Comparison of ENCODE assay signal across 7 cellular contexts in genomic region chr3:124033360-124034015, GRCh38. TPM values are rescaled to one million over a fixed set of nuclear protein-coding genes. Genes with fewer than 3 reads are reported as not detected.
A peak's percentile ranks its signal among the peaks of the same experiment; 100 is the strongest.
DNase-seq lines count a peak whose midpoint lies in the region; ATAC-seq and TF ChIP-seq lines count a peak whose summit lies in the region.

Gene KALRN, plus strand, starts transcription at chr3:124033369.

- DNase-seq in activated T-cell treated with anti-CD3 and anti-CD28 coated beads, Interleukin-2, amount 50 U/mL, for 1 hour: peak; percentile 18
- DNase-seq in glutamatergic neuron (no peak), osteocyte (ENCODE audit: extremely low spot score, unreplicated experiment) (peak; percentile 85), foreskin melanocyte (no peak), HUDEP-2 (lab: John Stamatoyannopoulos, UW; ENCODE audit: unreplicated experiment in 76 of 76) (no peak)

- ATAC-seq in GM18867 (IDR thresholded peaks at IDR 0.05; ENCODE audit: unreplicated experiment) (peak; percentile 6), HG02763 (IDR thresholded peaks at IDR 0.05; ENCODE audit: unreplicated experiment) (peak; percentile 21)

- H3K9me3 Mint-ChIP-seq in glutamatergic neuron (ENCODE audit: unreplicated experiment): peaks cover 27% of the 10 kb centered on the region
- H3K9me3 Mint-ChIP-seq in osteocyte (ENCODE audit: unreplicated experiment): peaks cover 4% of the 10 kb centered on the region

- peak within 1 kb of the TSS; percentile 97 for H3K4me3 Mint-ChIP-seq in glutamatergic neuron (ENCODE audit: unreplicated experiment)
- peak within 1 kb of the TSS; percentile 80 for H3K4me3 Mint-ChIP-seq in osteocyte (ENCODE audit: unreplicated experiment)

- TF ChIP-seq CTCF in glutamatergic neuron (IDR thresholded peaks at IDR 0.05; ENCODE audit: partially characterized antibody, unreplicated experiment): peak; percentile 63
- no peak for TF ChIP-seq CTCF in osteocyte (IDR thresholded peaks at IDR 0.05)

- H3K36me3 Mint-ChIP-seq in glutamatergic neuron (ENCODE audit: unreplicated experiment) (no peaks in the 10 kb centered on the region), osteocyte (ENCODE audit: unreplicated experiment) (no peaks in the 10 kb centered on the region)

- H3K27ac Mint-ChIP-seq in glutamatergic neuron (ENCODE audit: unreplicated experiment) (peak within 1 kb of the TSS; percentile 100), osteocyte (ENCODE audit: unreplicated experiment) (peak within 1 kb of the TSS; percentile 68)

- H3K27me3 Mint-ChIP-seq in glutamatergic neuron (ENCODE audit: unreplicated experiment): peaks cover 26% of the 10 kb centered on the region
- H3K27me3 Mint-ChIP-seq in osteocyte (ENCODE audit: unreplicated experiment): peaks cover 33% of the 10 kb centered on the region

- H3K4me1 Mint-ChIP-seq in glutamatergic neuron (ENCODE audit: low read depth, unreplicated experiment) (peaks cover 15% of the 10 kb centered on the region), osteocyte (ENCODE audit: unreplicated experiment) (peaks cover 16% of the 10 kb centered on the region)

RNA-seq across cellular contexts. Expression of gene KALRN, which starts in this region (rescaled TPM):
- total RNA-seq in glutamatergic neuron (ENCODE audit: unreplicated experiment): 867 TPM
- total RNA-seq in osteocyte: 17.4 and 19.2 TPM in 2 replicates

Comparison
In these comparisons a context has a peak if more than half of its experiments do, and no peak if none do; other contexts are left out.
1. RNA of gene KALRN (total RNA-seq): 867 TPM in glutamatergic neuron (single experiment); 17.4 to 19.2 TPM in osteocyte; every median in the first group is over 10 times any median in the second.
2. DNase-seq: peak in activated T-cell treated with anti-CD3 and anti-CD28 coated beads, Interleukin-2, amount 50 U/mL, for 1 hour (single experiment) and osteocyte (single experiment); none in glutamatergic neuron (single experiment), foreskin melanocyte (single experiment) and HUDEP-2 (0 of 76).